17 cellular contexts compared by ENCODE assay signal in genomic region chr9:87109851-87110250, GRCh38.
DNase-seq lines count a peak whose midpoint lies in the region; TF ChIP-seq lines count a peak whose summit lies in the region.
"Had no signal": no experiment of that assay in that cellular context is flagged by ENCODE, and none has a peak within 500 bp of the region (broad histone marks: within the 10 kb centered on the region; RNA-seq: fewer than 3 reads in every experiment).

No MANE protein-coding gene starts in this region.

- H3K27ac Mint-ChIP-seq in activated CD4-positive, alpha-beta T cell treated with anti-CD3 and anti-CD28 coated beads, Interleukin-2, amount 10 ng/mL, durations not matched to agents 7 days and 5 days = no peak overlapping the region
- H3K27ac Mint-ChIP-seq: GM23338 had no signal

- CTCF ChIA-PET in activated CD4-positive, alpha-beta T cell treated with anti-CD3 and anti-CD28 coated beads, Interleukin-2, amount 10 ng/mL, durations not matched to agents 7 days and 5 days (lab: Charles Lee) = no interaction called here

- H3K4me2 ChIP-seq in hepatocyte (no peak overlapping the region), smooth muscle cell (peak overlapping the region; percentile 70)
- H3K4me2 ChIP-seq: GM23338 had no signal

- peaks cover 16% of the 10 kb centered on the region for H3F3A ChIP-seq in smooth muscle cell (ENCODE audit: low read depth)

- no peaks in the 10 kb centered on the region for H3K4me1 Mint-ChIP-seq in activated CD4-positive, alpha-beta T cell treated with anti-CD3 and anti-CD28 coated beads, Interleukin-2, amount 10 ng/mL, durations not matched to agents 7 days and 5 days

- H3K4me1 ChIP-seq in hepatocyte (ENCODE audit: insufficient read depth) (peaks cover 6% of the 10 kb centered on the region), smooth muscle cell (ENCODE audit: low read depth) (peaks cover 13% of the 10 kb centered on the region)

- H4K20me1 ChIP-seq in hepatocyte (ENCODE audit: insufficient read depth, poor library complexity, severe bottlenecking) (no peaks in the 10 kb centered on the region), smooth muscle cell (ENCODE audit: low read depth) (no peaks in the 10 kb centered on the region)

- H3K36me3 ChIP-seq in hepatocyte (replicated peaks; ENCODE audit: insufficient read depth, low read depth) (no peaks in the 10 kb centered on the region), smooth muscle cell (ENCODE audit: low read depth) (no peaks in the 10 kb centered on the region)

- peaks cover 2% of the 10 kb centered on the region for H3K9me3 Mint-ChIP-seq in activated CD4-positive, alpha-beta T cell treated with anti-CD3 and anti-CD28 coated beads, Interleukin-2, amount 10 ng/mL, durations not matched to agents 7 days and 5 days

- DNase-seq in HCEC 1CT = peak; percentile 93
- DNase-seq in brain pericyte (ENCODE audit: low read depth, low spot score) = peak; percentile 32
- no peak for DNase-seq in hepatocyte (ENCODE audit: low spot score)
- no peak for DNase-seq in smooth muscle cell (lab: John Stamatoyannopoulos, UW; ENCODE audit: unreplicated experiment)
- no peak for DNase-seq in RPMI8226
- no peak for DNase-seq in GM20000 (ENCODE audit: low spot score)
- DNase-seq in activated CD4-positive, alpha-beta T cell treated with anti-CD3 and anti-CD28 coated beads, Interleukin-2, amount 10 ng/mL, durations not matched to agents 7 days and 5 days = no peak
- DNase-seq: activated CD4-positive, alpha-beta T cell treated with anti-CD3 and anti-CD28 coated beads, Interleukin-2, amount 50 U/mL, for 4 hours; activated naive CD4-positive, alpha-beta T cell treated with anti-CD3 and anti-CD28 coated beads, Interleukin-2, amount 50 U/mL, for 16 hours; activated T-cell treated with anti-CD3 and anti-CD28 coated beads for 4 hours; C1 segment of cervical spinal cord; left ventricle myocardium superior; NCI-H2081; NCI-H774; SW 1271; testis had no signal

- H2AFZ ChIP-seq in hepatocyte = no peak overlapping the region
- peak overlapping the region; percentile 32 for H2AFZ ChIP-seq in smooth muscle cell (ENCODE audit: low read depth)
- H2AFZ ChIP-seq: GM23338 had no signal

- H3K27ac ChIP-seq in hepatocyte (peak overlapping the region; percentile 43), smooth muscle cell (ENCODE audit: low read depth) (peak overlapping the region; percentile 67)

- H3K9me3 ChIP-seq in hepatocyte (ENCODE audit: low read depth) = no peaks in the 10 kb centered on the region
- no peaks in the 10 kb centered on the region for H3K9me3 ChIP-seq in smooth muscle cell (replicated peaks; ENCODE audit: low read depth)
- H3K9me3 ChIP-seq: testis had no signal

- H3K36me3 Mint-ChIP-seq in activated CD4-positive, alpha-beta T cell treated with anti-CD3 and anti-CD28 coated beads, Interleukin-2, amount 10 ng/mL, durations not matched to agents 7 days and 5 days (ENCODE audit: low read depth) = no peaks in the 10 kb centered on the region

- H3K27me3 Mint-ChIP-seq in activated CD4-positive, alpha-beta T cell treated with anti-CD3 and anti-CD28 coated beads, Interleukin-2, amount 10 ng/mL, durations not matched to agents 7 days and 5 days = peaks cover 6% of the 10 kb centered on the region

- no peaks in the 10 kb centered on the region for H3K27me3 ChIP-seq in hepatocyte
- H3K27me3 ChIP-seq in smooth muscle cell (ENCODE audit: low read depth) = no peaks in the 10 kb centered on the region
- H3K27me3 ChIP-seq: testis had no signal

- no peak overlapping the region for H3K4me3 Mint-ChIP-seq in activated CD4-positive, alpha-beta T cell treated with anti-CD3 and anti-CD28 coated beads, Interleukin-2, amount 10 ng/mL, durations not matched to agents 7 days and 5 days
- H3K4me3 Mint-ChIP-seq: GM23338 had no signal

- H3K79me2 ChIP-seq in hepatocyte (no peaks in the 10 kb centered on the region), smooth muscle cell (ENCODE audit: low read depth) (no peaks in the 10 kb centered on the region)

- H3K9ac ChIP-seq in smooth muscle cell (ENCODE audit: low read depth) = no peak overlapping the region

- H3K4me3 ChIP-seq in hepatocyte (no peak overlapping the region), smooth muscle cell (no peak overlapping the region)
- H3K4me3 ChIP-seq: GM23338, testis had no signal

- H3K9me2 ChIP-seq in hepatocyte (replicated peaks; ENCODE audit: insufficient read depth) = no peaks in the 10 kb centered on the region

- POLR2A ChIA-PET in activated CD4-positive, alpha-beta T cell treated with anti-CD3 and anti-CD28 coated beads, Interleukin-2, amount 10 ng/mL, durations not matched to agents 7 days and 5 days (lab: Charles Lee) = no interaction called here

- TF ChIP-seq CTCF in hepatocyte (IDR thresholded peaks at IDR 0.05; ENCODE audit: poor library complexity) = no peak
- TF ChIP-seq CTCF in smooth muscle cell (IDR thresholded peaks at IDR 0.05; ENCODE audit: borderline replicate concordance, insufficient read depth, poor library complexity, severe bottlenecking) = no peak
- TF ChIP-seq CTCF in GM20000 (IDR thresholded peaks at IDR 0.05; ENCODE audit: extremely low read depth, missing control alignments) = no peak

Comparison
In these comparisons a context has a peak if more than half of its experiments do, and no peak if none do; other contexts are left out.
1. DNase-seq: peak in HCEC 1CT (single experiment) and brain pericyte (single experiment); none in hepatocyte (single experiment), smooth muscle cell (single experiment), RPMI8226 (single experiment), GM20000 (single experiment) and activated CD4-positive, alpha-beta T cell treated with anti-CD3 and anti-CD28 coated beads, Interleukin-2, amount 10 ng/mL, durations not matched to agents 7 days and 5 days (single experiment).